ENCODE assay signal across 10 cellular contexts in genomic region chr1:21913763-21914162, GRCh38. TPM values are rescaled to one million over a fixed set of nuclear protein-coding genes. Genes with fewer than 3 reads are reported as not detected.
A peak's percentile ranks its signal among the peaks of the same experiment; 100 is the strongest.
DNase-seq lines count a peak whose midpoint lies in the region; ATAC-seq and TF ChIP-seq lines count a peak whose summit lies in the region.
"Had no signal": no experiment of that assay in that cellular context is flagged by ENCODE, and none has a peak within 500 bp of the region (broad histone marks: within the 10 kb centered on the region; RNA-seq: fewer than 3 reads in every experiment).

No MANE protein-coding gene starts in this region.

- H3K27ac ChIP-seq in HEK293 (ENCODE audit: extremely low read depth, low read depth, low read length) (no peak overlapping the region), SJCRH30 (peak overlapping the region; percentile 23)

- H3K9ac ChIP-seq in skeletal muscle satellite cell (ENCODE audit: low read depth, low read length): peak overlapping the region; percentile 63

- H3K4me2 ChIP-seq in skeletal muscle satellite cell (ENCODE audit: low read length): peak overlapping the region; percentile 24

- CTCF ChIA-PET in HEK293 (lab: Yijun Ruan, JAX): interaction anchor here (1.0 kb wide), 1 partner anchor 9 kb away, joined by 3 read pairs; no protein-coding TSS in a partner anchor

- H3K27me3 ChIP-seq in SJCRH30 (no peaks in the 10 kb centered on the region), skeletal muscle satellite cell (ENCODE audit: control insufficient read depth, insufficient read depth, low read length) (no peaks in the 10 kb centered on the region)

- H3K4me3 ChIP-seq in HEK293 (ENCODE audit: low read depth, low read length) (no peak overlapping the region), SJCRH30 (no peak overlapping the region), skeletal muscle satellite cell (ENCODE audit: low read length) (no peak overlapping the region)

- H3K27me3 Mint-ChIP-seq in activated T-helper 1 cell treated with anti-CD3 and anti-CD28 coated beads, Interleukin-12 subunit alpha, Interleukin-12 subunit beta, Interleukin-2, Interleukin-4 antibody, amounts not matched to agents 30 ng/mL and 10 ng/mL and 1 ng/mL, durations not matched to agents 14 hours and 24 hours and 36 hours (ENCODE audit: insufficient read depth): no peaks in the 10 kb centered on the region

- no peak overlapping the region for H3K27ac Mint-ChIP-seq in activated T-helper 1 cell treated with anti-CD3 and anti-CD28 coated beads, Interleukin-12 subunit alpha, Interleukin-12 subunit beta, Interleukin-2, Interleukin-4 antibody, amounts not matched to agents 30 ng/mL and 10 ng/mL and 1 ng/mL, durations not matched to agents 14 hours and 24 hours and 36 hours

- no peaks in the 10 kb centered on the region for H3K9me3 Mint-ChIP-seq in activated T-helper 1 cell treated with anti-CD3 and anti-CD28 coated beads, Interleukin-12 subunit alpha, Interleukin-12 subunit beta, Interleukin-2, Interleukin-4 antibody, amounts not matched to agents 30 ng/mL and 10 ng/mL and 1 ng/mL, durations not matched to agents 14 hours and 24 hours and 36 hours

- peaks cover 21% of the 10 kb centered on the region for H3K4me1 Mint-ChIP-seq in activated T-helper 1 cell treated with anti-CD3 and anti-CD28 coated beads, Interleukin-12 subunit alpha, Interleukin-12 subunit beta, Interleukin-2, Interleukin-4 antibody, amounts not matched to agents 30 ng/mL and 10 ng/mL and 1 ng/mL, durations not matched to agents 14 hours and 24 hours and 36 hours (ENCODE audit: low read depth)

- peak; percentile 1 for ATAC-seq in left ventricle myocardium superior
- ATAC-seq: left lobe of liver had no signal

- no peak for TF ChIP-seq CTCF in HEK293 (tag by site-specific recombination; IDR thresholded peaks at IDR 0.05)
- TF ChIP-seq CTCF in GM20000 (IDR thresholded peaks at IDR 0.05; ENCODE audit: extremely low read depth, missing control alignments): no peak

- no peaks in the 10 kb centered on the region for H3K4me1 ChIP-seq in HEK293 (ENCODE audit: control insufficient read depth, insufficient read depth, low read length)
- H3K4me1 ChIP-seq in SJCRH30: peaks cover 61% of the 10 kb centered on the region
- H3K4me1 ChIP-seq in skeletal muscle satellite cell (ENCODE audit: control insufficient read depth, insufficient read depth, low read length): peaks cover 79% of the 10 kb centered on the region

- DNase-seq in SJCRH30: no peak
- no peak for DNase-seq in left ventricle myocardium superior
- DNase-seq in GF-D8 (lab: John Stamatoyannopoulos, UW): no peak
- no peak for DNase-seq in GM20000 (ENCODE audit: low spot score)
- no peak for DNase-seq in activated T-helper 1 cell treated with anti-CD3 and anti-CD28 coated beads, Interleukin-12 subunit alpha, Interleukin-12 subunit beta, Interleukin-2, Interleukin-4 antibody, amounts not matched to agents 30 ng/mL and 10 ng/mL and 1 ng/mL, durations not matched to agents 14 hours and 24 hours and 36 hours (ENCODE audit: low spot score)
- DNase-seq in hypothalamus (lab: John Stamatoyannopoulos, UW): no peak
- DNase-seq: NCI-H748 treated with DMSO at 0.1 percent for 48 hours had no signal

- H3K4me3 Mint-ChIP-seq in activated T-helper 1 cell treated with anti-CD3 and anti-CD28 coated beads, Interleukin-12 subunit alpha, Interleukin-12 subunit beta, Interleukin-2, Interleukin-4 antibody, amounts not matched to agents 30 ng/mL and 10 ng/mL and 1 ng/mL, durations not matched to agents 14 hours and 24 hours and 36 hours: no peak overlapping the region

- H3K9me3 ChIP-seq in HEK293 (ENCODE audit: control insufficient read depth, insufficient read depth, low read depth, low read length) (no peaks in the 10 kb centered on the region), SJCRH30 (replicated peaks) (no peaks in the 10 kb centered on the region), skeletal muscle satellite cell (replicated peaks; ENCODE audit: low read length) (no peaks in the 10 kb centered on the region)

- POLR2A ChIA-PET in HEK293 (lab: Yijun Ruan, JAX): no interaction called here

- intact Hi-C loops in left ventricle myocardium superior (cut with micrococcal nuclease): no loop called here
- intact Hi-C loops in activated T-helper 1 cell treated with anti-CD3 and anti-CD28 coated beads, Interleukin-12 subunit alpha, Interleukin-12 subunit beta, Interleukin-2, Interleukin-4 antibody, amounts not matched to agents 30 ng/mL and 10 ng/mL and 1 ng/mL, durations not matched to agents 14 hours and 24 hours and 36 hours (cut with micrococcal nuclease): no loop called here

- H3K36me3 Mint-ChIP-seq in activated T-helper 1 cell treated with anti-CD3 and anti-CD28 coated beads, Interleukin-12 subunit alpha, Interleukin-12 subunit beta, Interleukin-2, Interleukin-4 antibody, amounts not matched to agents 30 ng/mL and 10 ng/mL and 1 ng/mL, durations not matched to agents 14 hours and 24 hours and 36 hours (ENCODE audit: low read depth): no peaks in the 10 kb centered on the region

- H3K36me3 ChIP-seq in HEK293 (ENCODE audit: control insufficient read depth in 2 of 2, insufficient read depth in 1 of 2, low read length in 2 of 2): no peaks in the 10 kb centered on the region
- H3K36me3 ChIP-seq in SJCRH30: peaks cover 24% of the 10 kb centered on the region
- H3K36me3 ChIP-seq in skeletal muscle satellite cell (ENCODE audit: insufficient read depth, low read length): peaks cover 32% of the 10 kb centered on the region

TF ChIP-seq in HEK293, 187 proteins besides CTCF, POLR2A, EP300 and RAD21:
- TF ChIP-seq ZNF747 (tag by site-specific recombination; IDR thresholded peaks at IDR 0.05) (no peak), PRDM1 (tag by site-specific recombination; IDR thresholded peaks at IDR 0.05) (peak; percentile 10; the same call in 1 of the 2 replicates)
TF ChIP-seq in HEK293: peak in this region for 1.

RNA-seq across cellular contexts. Expression of gene HSPG2, which starts 23.3 kb away (rescaled TPM):
- total RNA-seq in SJCRH30 (2014; rRNA removed; shearing (Covaris generic)): 82.3 and 84.0 TPM in 2 replicates
- total RNA-seq in left ventricle myocardium superior: 269 TPM
- 149 and 214 TPM in 2 replicates for total RNA-seq in skeletal muscle satellite cell (2012; rRNA removed)
- total RNA-seq in activated T-helper 1 cell treated with anti-CD3 and anti-CD28 coated beads, Interleukin-12 subunit alpha, Interleukin-12 subunit beta, Interleukin-2, Interleukin-4 antibody, amounts not matched to agents 30 ng/mL and 10 ng/mL and 1 ng/mL, durations not matched to agents 14 hours and 24 hours and 36 hours: 1.4 and 2.4 TPM in 2 replicates

Comparison
In these comparisons a context has a peak if more than half of its experiments do, and no peak if none do; other contexts are left out.
1. RNA of gene HSPG2, which starts 23.3 kb away (total RNA-seq): 269 TPM in left ventricle myocardium superior (single experiment) and 82.3 to 84.0 TPM in SJCRH30; 1.4 to 2.4 TPM in activated T-helper 1 cell treated with anti-CD3 and anti-CD28 coated beads, Interleukin-12 subunit alpha, Interleukin-12 subunit beta, Interleukin-2, Interleukin-4 antibody, amounts not matched to agents 30 ng/mL and 10 ng/mL and 1 ng/mL, durations not matched to agents 14 hours and 24 hours and 36 hours; every median in the first group is over 10 times any median in the second.